1 cellular context compared by ENCODE assay signal in genomic region chr20:57264151-57264792, GRCh38.
A peak's percentile ranks its signal among the peaks of the same experiment; 100 is the strongest.
TF ChIP-seq lines count a peak whose summit lies in the region.

No MANE protein-coding gene starts in this region.

TF ChIP-seq in K562, 482 proteins besides CTCF, POLR2A, EP300 and RAD21:
- TF ChIP-seq EGR1 (conservative IDR thresholded peaks at IDR 0.05) = peak; percentile 57
- TF ChIP-seq ZBTB11 (CRISPR knock-in tag; IDR thresholded peaks at IDR 0.05) = peak in 1 of 3 experiments; percentile 95; a peak in 2 of 6 replicates
- TF ChIP-seq ZNF668 (CRISPR knock-in tag; IDR thresholded peaks at IDR 0.05) = no peak
- TF ChIP-seq RB1 (IDR thresholded peaks at IDR 0.05; ENCODE audit: low read depth) = no peak
- no peak for TF ChIP-seq NCOA6 (IDR thresholded peaks at IDR 0.05)
- TF ChIP-seq CREB3L1 (IDR thresholded peaks at IDR 0.05; ENCODE audit: borderline replicate concordance, low read depth) = no peak
- TF ChIP-seq BCLAF1 (IDR thresholded peaks at IDR 0.05; ENCODE audit: borderline replicate concordance in 1 of 2, control insufficient read depth in 1 of 2, low read depth in 2 of 2, low read length in 1 of 2) = peak in 1 of 2 experiments; percentile 22; a peak in 1 of 4 replicates
TF ChIP-seq in K562: peak in this region for 3.
